ENCODE assay signal across 11 cellular contexts in the genomic region with DNA sequence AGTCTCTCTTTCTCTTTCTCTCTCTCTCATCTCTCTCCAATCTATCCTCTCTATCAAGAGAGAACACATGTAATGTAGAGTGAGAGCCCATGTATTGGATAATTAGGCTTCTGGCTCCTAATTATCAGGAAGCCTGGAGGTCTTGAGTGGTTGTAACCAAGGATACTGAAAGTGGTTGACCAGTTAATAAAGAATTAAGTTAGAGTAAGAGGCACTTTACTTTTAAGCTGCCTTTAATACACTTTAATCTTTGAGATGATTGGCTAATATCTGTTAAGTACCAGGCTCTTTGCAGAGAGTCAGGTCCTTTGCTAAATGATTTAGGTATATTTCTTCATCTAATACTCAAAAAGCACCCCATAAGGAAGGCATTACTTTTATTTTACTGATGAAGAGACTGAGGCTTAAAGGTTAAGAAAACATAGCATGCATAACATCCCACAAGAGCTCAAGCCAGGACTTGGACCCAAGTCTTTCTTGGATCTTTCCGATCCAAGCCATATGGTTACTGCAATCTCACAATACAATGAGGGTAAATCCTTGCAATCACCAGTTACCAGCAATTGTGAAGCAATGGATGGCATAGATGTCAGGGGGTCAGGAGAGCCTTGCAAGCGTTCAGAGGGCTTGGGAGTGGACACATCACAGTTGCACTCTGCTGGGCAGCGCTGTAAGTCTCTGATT. TPM values are rescaled to one million over a fixed set of nuclear protein-coding genes. Genes with fewer than 3 reads are reported as not detected.
DNase-seq lines count a peak whose midpoint lies in the region; ATAC-seq and TF ChIP-seq lines count a peak whose summit lies in the region.
"Had no signal": no experiment of that assay in that cellular context is flagged by ENCODE, and none has a peak within 500 bp of the region (broad histone marks: within the 10 kb centered on the region; RNA-seq: fewer than 3 reads in every experiment).

No MANE protein-coding gene starts in this region.

- TF ChIP-seq CTCF in IMR-90 (conservative IDR thresholded peaks at IDR 0.05; ENCODE audit: low read depth, low read length): no peak

- H3K23ac ChIP-seq in IMR-90 (ENCODE audit: low read depth, low read length): peak overlapping the region; percentile 40

- H2AFZ ChIP-seq in IMR-90 (replicated peaks; ENCODE audit: low read length, poor library complexity): no peak overlapping the region

- no peak for DNase-seq in CD4-positive, CD25-positive, alpha-beta regulatory T cell
- DNase-seq in IMR-90 (no peak), SW 1271 (lab: John Stamatoyannopoulos, UW) (no peak), SKM-1 (lab: John Stamatoyannopoulos, UW; ENCODE audit: unreplicated experiment) (no peak), NCI-H2227 treated with DMSO at 0.1 percent for 48 hours (lab: John Stamatoyannopoulos, UW) (no peak)
- DNase-seq in activated naive CD4-positive, alpha-beta T cell treated with anti-CD3 and anti-CD28 coated beads, Interleukin-2, amount 50 U/mL, for 72 hours (ENCODE audit: low spot score in 2 of 2): no peak
- no peak for DNase-seq in naive thymus-derived CD4-positive, alpha-beta T cell
- no peak for DNase-seq in effector CD8-positive, alpha-beta T cell (lab: John Stamatoyannopoulos, UW)
- DNase-seq: DMS 273 treated with DMSO at 0.1 percent for 48 hours, mucosa of descending colon had no signal

- POLR2A ChIA-PET in IMR-90 (lab: Charles Lee; ENCODE audit: unreplicated experiment): no interaction called here
- POLR2A ChIA-PET in naive thymus-derived CD4-positive, alpha-beta T cell (lab: Charles Lee): interaction anchor here (1.0 to 21.8 kb wide), 5 partner anchors 8 to 21 kb away, joined by 4 to 354 read pairs (median 45); a partner anchor contains a TSS

- no peak overlapping the region for H4K5ac ChIP-seq in IMR-90 (ENCODE audit: low read depth, low read length)

- no peak overlapping the region for H2BK20ac ChIP-seq in IMR-90 (ENCODE audit: low read depth, low read length)

- TF ChIP-seq RAD21 in IMR-90 (IDR thresholded peaks at IDR 0.05; ENCODE audit: low read length): no peak

- H3K9me1 ChIP-seq in IMR-90 (ENCODE audit: insufficient read depth, low read length): peaks cover 60% of the 10 kb centered on the region

- H3K4me2 ChIP-seq in IMR-90 (ENCODE audit: low read depth, low read length): peak overlapping the region; percentile 27

- peaks cover 99% of the 10 kb centered on the region for H4K20me1 ChIP-seq in IMR-90 (ENCODE audit: insufficient read depth, low read length)

- no peak overlapping the region for H2AK9ac ChIP-seq in IMR-90 (replicated peaks; ENCODE audit: low read depth, low read length, poor library complexity)

- TF ChIP-seq POLR2A in IMR-90 (IDR thresholded peaks at IDR 0.05; ENCODE audit: low read depth, low read length): no peak

- H3K18ac ChIP-seq in IMR-90 (ENCODE audit: low read depth, low read length): no peak overlapping the region; the same call in 1 of the 2 replicates

- no peak overlapping the region for H3K9ac ChIP-seq in IMR-90 (ENCODE audit: low read depth, low read length)

- CTCF ChIA-PET in IMR-90 (lab: Yijun Ruan, JAX): no interaction called here
- CTCF ChIA-PET in naive thymus-derived CD4-positive, alpha-beta T cell (lab: Charles Lee): interaction anchor here (0.8 to 1.2 kb wide), 7 partner anchors 16 to 231 kb away, joined by 3 to 4 read pairs (median 3); no protein-coding TSS in a partner anchor

- intact Hi-C loops in IMR-90 (cut with micrococcal nuclease): no loop called here
- intact Hi-C loops in naive thymus-derived CD4-positive, alpha-beta T cell (cut with micrococcal nuclease): loop anchor here (5.0 to 10.0 kb wide), 2 partner anchors 34 to 324 kb away; no protein-coding TSS in a partner anchor

- peak overlapping the region; percentile 15; the same call in 1 of the 2 replicates for H3K14ac ChIP-seq in IMR-90 (replicated peaks; ENCODE audit: low read depth, low read length)

- H4K91ac ChIP-seq in IMR-90 (ENCODE audit: insufficient read depth, low read depth, low read length): no peak overlapping the region

- peaks cover 25% of the 10 kb centered on the region for H3K36me3 Mint-ChIP-seq in CD4-positive, CD25-positive, alpha-beta regulatory T cell
- peaks cover 13 to 32% of the 10 kb centered on the region in 2 donors for H3K36me3 Mint-ChIP-seq in activated naive CD4-positive, alpha-beta T cell treated with anti-CD3 and anti-CD28 coated beads, Interleukin-2, amount 50 U/mL, for 72 hours
- peaks cover 4 to 68% (median 25%) of the 10 kb centered on the region in 5 donors for H3K36me3 Mint-ChIP-seq in naive thymus-derived CD4-positive, alpha-beta T cell

- H3K9me3 ChIP-seq in CD4-positive, CD25-positive, alpha-beta regulatory T cell (ENCODE audit: control insufficient read depth in 2 of 2, low read length in 2 of 2): no peaks in the 10 kb centered on the region
- H3K9me3 ChIP-seq in IMR-90 (ENCODE audit: control insufficient read depth, insufficient read depth, low read length): no peaks in the 10 kb centered on the region
- no peaks in the 10 kb centered on the region for H3K9me3 ChIP-seq in naive thymus-derived CD4-positive, alpha-beta T cell (ENCODE audit: control insufficient read depth in 2 of 3, low read length in 3 of 3)
- H3K9me3 ChIP-seq: mucosa of descending colon had no signal

- peak overlapping the region; percentile 52 for H2BK5ac ChIP-seq in IMR-90 (ENCODE audit: low read depth, low read length, poor library complexity, severe bottlenecking)

- peak overlapping the region; percentile 40 to 88 (median 72) for H3K4me3 Mint-ChIP-seq in CD4-positive, CD25-positive, alpha-beta regulatory T cell
- peak overlapping the region; percentile 60 to 94 (median 80) for H3K4me3 Mint-ChIP-seq in naive thymus-derived CD4-positive, alpha-beta T cell

- in situ Hi-C loops in IMR-90 (cut with MboI; ENCODE audit: low sequenced_read_pairs): loop anchor here (25.0 kb wide), 1 partner anchor 574 kb away; no protein-coding TSS in a partner anchor

- H3K4ac ChIP-seq in IMR-90 (ENCODE audit: low read depth, low read length): no peak overlapping the region

- peaks cover 43 to 99% (median 87%) of the 10 kb centered on the region in 4 donors for H3K4me1 Mint-ChIP-seq in CD4-positive, CD25-positive, alpha-beta regulatory T cell
- H3K4me1 Mint-ChIP-seq in naive thymus-derived CD4-positive, alpha-beta T cell: peaks cover 60 to 100% (median 99%) of the 10 kb centered on the region in 7 donors

- H2BK120ac ChIP-seq in IMR-90 (ENCODE audit: low read depth, low read length): no peak overlapping the region

- peak overlapping the region; percentile 70 for H3K4me3 ChIP-seq in CD4-positive, CD25-positive, alpha-beta regulatory T cell (ENCODE audit: low read depth, low read length)
- H3K4me3 ChIP-seq in IMR-90 (ENCODE audit: insufficient read depth, low read depth, low read length): no peak overlapping the region
- peak overlapping the region; percentile 15 for H3K4me3 ChIP-seq in naive thymus-derived CD4-positive, alpha-beta T cell (ENCODE audit: low read length)
- H3K4me3 ChIP-seq: mucosa of descending colon had no signal

- WGBS in IMR-90 (ENCODE audit: extremely low coverage in 2 of 2, insufficient read length in 1 of 2), 2 experiments: no CpG with 5 or more reads among the region's 3 CpGs

- dilution Hi-C loops in IMR-90 (cut with HindIII; ENCODE audit: low sequenced_read_pairs, unreplicated experiment): no loop called here

- ATAC-seq in CD4-positive, CD25-positive, alpha-beta regulatory T cell (ENCODE audit: low read depth in 2 of 2): no peak
- no peak for ATAC-seq in IMR-90 (ENCODE audit: low read depth)
- ATAC-seq in activated naive CD4-positive, alpha-beta T cell treated with anti-CD3 and anti-CD28 coated beads, Interleukin-2, amount 50 U/mL, for 72 hours: no peak
- ATAC-seq in naive thymus-derived CD4-positive, alpha-beta T cell: no peak
- ATAC-seq: mucosa of descending colon, Right ventricle myocardium inferior had no signal

- no peak overlapping the region for H2BK15ac ChIP-seq in IMR-90 (ENCODE audit: low read depth, low read length)

- no peak overlapping the region for H2AK5ac ChIP-seq in IMR-90 (ENCODE audit: low read depth, low read length)

- peaks cover 0 to 3% (median 0%) of the 10 kb centered on the region in 7 donors for H3K9me3 Mint-ChIP-seq in CD4-positive, CD25-positive, alpha-beta regulatory T cell
- H3K9me3 Mint-ChIP-seq in activated naive CD4-positive, alpha-beta T cell treated with anti-CD3 and anti-CD28 coated beads, Interleukin-2, amount 50 U/mL, for 72 hours: no peaks in the 10 kb centered on the region
- peaks cover 0 to 2% (median 0%) of the 10 kb centered on the region in 11 donors for H3K9me3 Mint-ChIP-seq in naive thymus-derived CD4-positive, alpha-beta T cell

- peak overlapping the region; percentile 100 for H3K27ac Mint-ChIP-seq in CD4-positive, CD25-positive, alpha-beta regulatory T cell
- H3K27ac Mint-ChIP-seq in activated naive CD4-positive, alpha-beta T cell treated with anti-CD3 and anti-CD28 coated beads, Interleukin-2, amount 50 U/mL, for 72 hours: peak overlapping the region; percentile 25 to 100
- H3K27ac Mint-ChIP-seq in naive thymus-derived CD4-positive, alpha-beta T cell: peak overlapping the region; percentile 89 to 100 (median 100)

- no peak overlapping the region for H3K56ac ChIP-seq in IMR-90 (ENCODE audit: extremely low read depth, insufficient read depth, low read length)

- H4K8ac ChIP-seq in IMR-90 (ENCODE audit: low read depth in 2 of 2, low read length in 2 of 2): no peak overlapping the region

- no peaks in the 10 kb centered on the region for H3K27me3 Mint-ChIP-seq in CD4-positive, CD25-positive, alpha-beta regulatory T cell
- H3K27me3 Mint-ChIP-seq in naive thymus-derived CD4-positive, alpha-beta T cell: no peaks in the 10 kb centered on the region

- peaks cover 40% of the 10 kb centered on the region for H3K36me3 ChIP-seq in CD4-positive, CD25-positive, alpha-beta regulatory T cell (ENCODE audit: control insufficient read depth, insufficient read depth, low read length)
- peaks cover 39% of the 10 kb centered on the region for H3K36me3 ChIP-seq in IMR-90 (ENCODE audit: control insufficient read depth, insufficient read depth, low read length)
- H3K36me3 ChIP-seq in naive thymus-derived CD4-positive, alpha-beta T cell (ENCODE audit: control insufficient read depth in 2 of 3, insufficient read depth in 3 of 3, low read length in 3 of 3): no peaks in the 10 kb centered on the region

- no TSS peak for BruUV-seq in IMR-90 (replicated peaks; lab: Mats Ljungman, UMichigan)

- H3K27me3 ChIP-seq in CD4-positive, CD25-positive, alpha-beta regulatory T cell (ENCODE audit: control insufficient read depth, insufficient read depth, low read length): no peaks in the 10 kb centered on the region
- no peaks in the 10 kb centered on the region for H3K27me3 ChIP-seq in IMR-90 (ENCODE audit: control insufficient read depth, insufficient read depth, low read length)
- no peaks in the 10 kb centered on the region for H3K27me3 ChIP-seq in naive thymus-derived CD4-positive, alpha-beta T cell (ENCODE audit: control insufficient read depth in 2 of 2, insufficient read depth in 2 of 2, low read length in 2 of 2)

- peak overlapping the region; percentile 99 for H3K27ac ChIP-seq in CD4-positive, CD25-positive, alpha-beta regulatory T cell (ENCODE audit: insufficient read depth, low read length, poor library complexity, severe bottlenecking)
- H3K27ac ChIP-seq in IMR-90 (ENCODE audit: insufficient read depth, low read length): peak overlapping the region; percentile 54; the same call in 1 of the 2 replicates
- peak overlapping the region; percentile 94 for H3K27ac ChIP-seq in naive thymus-derived CD4-positive, alpha-beta T cell (ENCODE audit: low read depth, low read length)

- peaks cover 1 to 89% of the 10 kb centered on the region in 2 experiments for H3K79me1 ChIP-seq in IMR-90 (ENCODE audit: low read depth in 1 of 2, low read length in 2 of 2)

- peaks cover 98% of the 10 kb centered on the region for H3K4me1 ChIP-seq in CD4-positive, CD25-positive, alpha-beta regulatory T cell (ENCODE audit: control insufficient read depth, insufficient read depth, low read length, poor library complexity, severe bottlenecking)
- peaks cover 59% of the 10 kb centered on the region for H3K4me1 ChIP-seq in IMR-90 (ENCODE audit: control insufficient read depth, insufficient read depth, low read length)
- H3K4me1 ChIP-seq in naive thymus-derived CD4-positive, alpha-beta T cell (ENCODE audit: control insufficient read depth in 2 of 2, insufficient read depth in 2 of 2, low read length in 2 of 2): peaks cover 95% of the 10 kb centered on the region in 2 donors

RNA-seq across cellular contexts. Expression of a gene that starts 22.1 kb away (rescaled TPM):
- total RNA-seq in CD4-positive, CD25-positive, alpha-beta regulatory T cell: 1,181 TPM
- 100 to 1,000 TPM; 441 to 539 (median 477) TPM for polyA plus RNA-seq in CD4-positive, CD25-positive, alpha-beta regulatory T cell
- 341 and 357 TPM in 2 replicates for total RNA-seq in IMR-90 (2012; rRNA removed)
- polyA plus RNA-seq in IMR-90 (2012; rRNA removed): 947 and 1,094 TPM in 2 replicates
- 502 and 1,091 TPM in 2 replicates for polyA plus RNA-seq in IMR-90 (2012; cell fraction: cytosol; rRNA removed)
- 461 and 652 TPM in 2 replicates for polyA plus RNA-seq in IMR-90 (2012; cell fraction: nucleus; rRNA removed; ENCODE audit: low replicate concordance)
- 100 to 1,000 TPM; 321 to 381 TPM for total RNA-seq in activated naive CD4-positive, alpha-beta T cell treated with anti-CD3 and anti-CD28 coated beads, Interleukin-2, amount 50 U/mL, for 72 hours
- total RNA-seq in naive thymus-derived CD4-positive, alpha-beta T cell: 1,000 to 10,000 TPM in 1 of 5 experiments, 100 to 1,000 TPM in 4; 369 to 1,223 (median 784) TPM
- polyA plus RNA-seq in naive thymus-derived CD4-positive, alpha-beta T cell: 100 to 1,000 TPM; 332 to 372 TPM
